9 cellular contexts compared by ENCODE assay signal in genomic region chr13:39263531-39263930, GRCh38.
"Had no signal": no experiment of that assay in that cellular context is flagged by ENCODE, and none has a peak within 500 bp of the region (broad histone marks: within the 10 kb centered on the region; RNA-seq: fewer than 3 reads in every experiment).

No MANE protein-coding gene starts in this region.

- H3K36me3 Mint-ChIP-seq: activated naive CD8-positive, alpha-beta T cell treated with anti-CD3 and anti-CD28 coated beads, Interleukin-2, amount 10 ng/mL, durations not matched to agents 7 days and 5 days had no signal

- H3K4me1 ChIP-seq: SJSA1 had no signal

- H3K4me3 ChIP-seq: adrenal gland, breast epithelium, K562, SJSA1 had no signal

- DNase-seq: activated CD8-positive, alpha-beta memory T cell treated with anti-CD3 and anti-CD28 coated beads, Interleukin-2, amount 50 U/mL, for 4 hours; activated naive CD8-positive, alpha-beta T cell treated with anti-CD3 and anti-CD28 coated beads, Interleukin-2, amount 10 ng/mL, durations not matched to agents 7 days and 5 days; NCI-H510A treated with DMSO at 0.1 percent for 48 hours had no signal

- H3K27ac ChIP-seq: adrenal gland, SJSA1 had no signal

- H3K4me3 Mint-ChIP-seq: activated CD8-positive, alpha-beta T cell treated with anti-CD3 and anti-CD28 coated beads for 36 hours; activated naive CD8-positive, alpha-beta T cell treated with anti-CD3 and anti-CD28 coated beads, Interleukin-2, amount 10 ng/mL, durations not matched to agents 7 days and 5 days; T-helper 1 cell treated with Interleukin-12 subunit alpha and Interleukin-12 subunit beta and Interleukin-4 antibody, amounts not matched to agents 30 μg/mL and 1 μg/mL, for 36 hours had no signal

- H3K27me3 ChIP-seq: adrenal gland, breast epithelium, SJSA1 had no signal

- H3K36me3 ChIP-seq: adrenal gland, breast epithelium, SJSA1 had no signal

- H3K4me1 Mint-ChIP-seq: activated naive CD8-positive, alpha-beta T cell treated with anti-CD3 and anti-CD28 coated beads, Interleukin-2, amount 10 ng/mL, durations not matched to agents 7 days and 5 days had no signal

- H3K9me3 ChIP-seq: adrenal gland, breast epithelium, SJSA1 had no signal

- H3K9me3 Mint-ChIP-seq: activated CD8-positive, alpha-beta T cell treated with anti-CD3 and anti-CD28 coated beads for 36 hours; activated naive CD8-positive, alpha-beta T cell treated with anti-CD3 and anti-CD28 coated beads, Interleukin-2, amount 10 ng/mL, durations not matched to agents 7 days and 5 days; T-helper 1 cell treated with Interleukin-12 subunit alpha and Interleukin-12 subunit beta and Interleukin-4 antibody, amounts not matched to agents 30 μg/mL and 1 μg/mL, for 36 hours had no signal

- H3K27ac Mint-ChIP-seq: activated CD8-positive, alpha-beta T cell treated with anti-CD3 and anti-CD28 coated beads for 36 hours; activated naive CD8-positive, alpha-beta T cell treated with anti-CD3 and anti-CD28 coated beads, Interleukin-2, amount 10 ng/mL, durations not matched to agents 7 days and 5 days; T-helper 1 cell treated with Interleukin-12 subunit alpha and Interleukin-12 subunit beta and Interleukin-4 antibody, amounts not matched to agents 30 μg/mL and 1 μg/mL, for 36 hours had no signal
